8 cellular contexts compared by ENCODE assay signal in genomic region chr11:102268083-102268984, GRCh38. TPM values are rescaled to one million over a fixed set of nuclear protein-coding genes. Genes with fewer than 3 reads are reported as not detected.
DNase-seq lines count a peak whose midpoint lies in the region; ATAC-seq and TF ChIP-seq lines count a peak whose summit lies in the region.

No MANE protein-coding gene starts in this region.

- H3K9me3 ChIP-seq in colonic mucosa (no peaks in the 10 kb centered on the region), right lobe of liver (no peaks in the 10 kb centered on the region)

- TF ChIP-seq CTCF in colonic mucosa (IDR thresholded peaks at IDR 0.05), result peak; percentile 32
- TF ChIP-seq CTCF in right lobe of liver (IDR thresholded peaks at IDR 0.05), result peak; percentile 56 to 78 (median 68)

- H3K27ac ChIP-seq in colonic mucosa, result peak overlapping the region; percentile 85
- peak overlapping the region; percentile 36 to 76 (median 72) for H3K27ac ChIP-seq in right lobe of liver

- TF ChIP-seq POLR2A in right lobe of liver (IDR thresholded peaks at IDR 0.05), result no peak

- H3K9ac ChIP-seq in colonic mucosa (ENCODE audit: low read depth in 2 of 2, low read length in 2 of 2), result peak overlapping the region; percentile 36 to 75

- intact Hi-C loops in colonic mucosa (cut with DNase I), result no loop called here
- intact Hi-C loops in right lobe of liver (cut with DNase I), result no loop called here

- H3K27me3 ChIP-seq in colonic mucosa (no peaks in the 10 kb centered on the region), right lobe of liver (no peaks in the 10 kb centered on the region)

- no peaks in the 10 kb centered on the region for H3K36me3 ChIP-seq in colonic mucosa
- H3K36me3 ChIP-seq in right lobe of liver, result no peaks in the 10 kb centered on the region

- WGBS in right lobe of liver (ENCODE audit: insufficient coverage, low coverage, low lambda C conversion rate, missing lambda C conversion rate), result 17% methylated on average over 17 of the region's 39 CpGs

- H3K4me1 ChIP-seq in colonic mucosa, result no peaks in the 10 kb centered on the region
- H3K4me1 ChIP-seq in right lobe of liver, result peaks cover 0 to 10% (median 0%) of the 10 kb centered on the region in 4 donors

- peak; percentile 98 for ATAC-seq in GM18502 (IDR thresholded peaks at IDR 0.05; ENCODE audit: poor library complexity, unreplicated experiment)
- ATAC-seq in HG02943 (IDR thresholded peaks at IDR 0.05; ENCODE audit: low read depth, unreplicated experiment), result peak; percentile 79
- peak; percentile 97 to 99 (median 98) for ATAC-seq in right lobe of liver

- H3K4me3 ChIP-seq in colonic mucosa, result peak overlapping the region; percentile 39
- peak overlapping the region; percentile 31 to 54 (median 48) for H3K4me3 ChIP-seq in right lobe of liver

- DNase-seq in NCI-H2029 (lab: John Stamatoyannopoulos, UW), result peak; percentile 94
- peak; percentile 69 for DNase-seq in activated CD4-positive, alpha-beta T cell treated with anti-CD3 and anti-CD28 coated beads for 1 hour
- peak; percentile 95 for DNase-seq in colonic mucosa
- peak; percentile 92 to 95 (median 94) for DNase-seq in right lobe of liver
- DNase-seq in stimulated activated CD8-positive, alpha-beta memory T cell treated with anti-CD3 and anti-CD28 coated beads, Interleukin-12 subunit alpha, Interleukin-12 subunit beta, amount 100 ng/mL, for 1 hour (ENCODE audit: low read depth), result peak; percentile 59
- no peak for DNase-seq in hippocampal formation (lab: John Stamatoyannopoulos, UW)

RNA-seq across cellular contexts. Expression of gene BIRC3, which starts 49.0 kb away (rescaled TPM):
- total RNA-seq in colonic mucosa (10 to 100 TPM; 14.8 to 66.3 TPM), right lobe of liver (100 to 1,000 TPM in 1 of 6 experiments, 10 to 100 TPM in 2, 1 to 10 TPM in 3; 1.6 to 106 (median 15.2) TPM)

Comparison
In these comparisons a context has a peak if more than half of its experiments do, and no peak if none do; other contexts are left out.
1. DNase-seq: peak in NCI-H2029 (single experiment), activated CD4-positive, alpha-beta T cell treated with anti-CD3 and anti-CD28 coated beads for 1 hour (single experiment), colonic mucosa (single experiment), right lobe of liver (3 of 3) and stimulated activated CD8-positive, alpha-beta memory T cell treated with anti-CD3 and anti-CD28 coated beads, Interleukin-12 subunit alpha, Interleukin-12 subunit beta, amount 100 ng/mL, for 1 hour (single experiment); none in hippocampal formation (0 of 2).
2. Peak in every context shown above with its lines, with median percentiles within 50 percentile points of each other: ATAC-seq.